In genomic region chr13:23865065-23865464, GRCh38 we compare ENCODE assay signal across 31 cellular contexts. TPM values are rescaled to one million over a fixed set of nuclear protein-coding genes. Genes with fewer than 3 reads are reported as not detected.
"Had no signal": no experiment of that assay in that cellular context is flagged by ENCODE, and none has a peak within 500 bp of the region (broad histone marks: within the 10 kb centered on the region; RNA-seq: fewer than 3 reads in every experiment).

No MANE protein-coding gene starts in this region.

- ATAC-seq: activated CD8-positive, alpha-beta T cell treated with anti-CD3 and anti-CD28 coated beads for 36 hours; activated T-cell treated with anti-CD3 and anti-CD28 coated beads, Interleukin-2, amount 50 U/mL, for 72 hours; activated T-helper 17 cell treated with anti-CD3 and anti-CD28 coated beads, Interleukin-2, amount 50 U/mL, for 72 hours had no signal

- H3K27me3 ChIP-seq: ascending aorta, cardiac muscle cell, SJCRH30 had no signal

- H3K4me1 ChIP-seq: ascending aorta, SJCRH30 had no signal

- H3K4me3 ChIP-seq: ascending aorta, cardiac muscle cell, SJCRH30, SK-N-MC had no signal

- H3K9me3 ChIP-seq: ascending aorta, SJCRH30 had no signal

- DNase-seq: activated CD4-positive, alpha-beta T cell treated with anti-CD3 and anti-CD28 coated beads, Interleukin-2, amount 10 ng/mL, durations not matched to agents 24 days and 14 days; activated CD4-positive, alpha-beta T cell treated with anti-CD3 and anti-CD28 coated beads, Interleukin-2, amount 50 U/mL, for 4 hours; activated CD4-positive, CD25-positive, alpha-beta regulatory T cell; activated CD8-positive, alpha-beta T cell treated with anti-CD3 and anti-CD28 coated beads for 36 hours; activated effector memory CD4-positive, alpha-beta T cell treated with anti-CD3 and anti-CD28 coated beads, Interleukin-2, amount 50 U/mL, for 16 hours; activated naive CD4-positive, alpha-beta T cell; activated naive CD4-positive, alpha-beta T cell treated with anti-CD3 and anti-CD28 coated beads, Interleukin-2, amount 50 U/mL, for 16 hours; activated naive CD8-positive, alpha-beta T cell treated with anti-CD3 and anti-CD28 coated beads for 36 hours; activated T-cell treated with anti-CD3 and anti-CD28 coated beads, Interleukin-2, amount 50 U/mL, for 1 hour; activated T-cell treated with anti-CD3 and anti-CD28 coated beads, Interleukin-2, amount 50 U/mL, for 72 hours; amygdala; Kasumi-1; KG1; MM.1S; MV-4-11; NCI-H1092; NCI-H1436 treated with DMSO at 0.1 percent for 48 hours; NCI-H1694 treated with DMSO at 0.1 percent for 48 hours; NCI-H2029; NCI-H345; NCI-H524 treated with DMSO at 0.1 percent for 48 hours; Right ventricle myocardium superior; SJCRH30; WERI-Rb-1 had no signal

- H3K36me3 ChIP-seq: cardiac muscle cell, SJCRH30, WERI-Rb-1 had no signal

RNA-seq across cellular contexts. Expression of gene C1QTNF9B, which starts 32.2 kb away (rescaled TPM):
- total RNA-seq: activated CD4-positive, alpha-beta T cell treated with anti-CD3 and anti-CD28 coated beads, Interleukin-2, amount 10 ng/mL, durations not matched to agents 24 days and 14 days; activated CD8-positive, alpha-beta memory T cell treated with anti-CD3 and anti-CD28 coated beads for 36 hours; activated CD8-positive, alpha-beta T cell treated with anti-CD3 and anti-CD28 coated beads for 36 hours; activated naive CD8-positive, alpha-beta T cell treated with anti-CD3 and anti-CD28 coated beads for 36 hours; activated T-cell treated with anti-CD3 and anti-CD28 coated beads, Interleukin-2, amount 50 U/mL, for 72 hours; activated T-helper 17 cell treated with anti-CD3 and anti-CD28 coated beads, Interleukin-2, amount 50 U/mL, for 72 hours; ascending aorta; NCI-H460; OCI-LY7; SJCRH30 had no signal
